In the genomic region with DNA sequence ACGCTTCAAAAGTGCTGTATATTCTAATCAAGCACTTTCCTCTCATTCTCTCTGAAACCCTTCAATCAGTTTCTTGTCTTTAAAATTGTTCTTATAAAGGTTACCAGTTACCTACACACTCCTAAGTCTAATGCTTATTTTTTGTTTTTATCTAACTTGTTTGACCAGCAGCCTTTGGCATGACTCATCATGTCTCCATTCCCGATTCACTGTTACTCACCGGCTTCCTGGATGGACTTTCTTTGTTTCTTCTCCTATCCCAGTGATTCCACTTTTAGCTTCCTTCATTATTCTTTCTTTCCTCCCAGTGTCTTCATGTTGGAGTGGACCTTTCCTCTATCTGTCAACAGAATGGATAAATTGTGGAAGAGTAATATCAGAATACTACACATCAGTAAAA, we compare ENCODE assay signal across 14 cellular contexts.
A peak's percentile ranks its signal among the peaks of the same experiment; 100 is the strongest.
DNase-seq lines count a peak whose midpoint lies in the region; ATAC-seq, FAIRE-seq and TF ChIP-seq lines count a peak whose summit lies in the region.
"Had no signal": no experiment of that assay in that cellular context is flagged by ENCODE, and none has a peak within 500 bp of the region (broad histone marks: within the 10 kb centered on the region; RNA-seq: fewer than 3 reads in every experiment).

No MANE protein-coding gene starts in this region.

- no peak overlapping the region for H3K27ac Mint-ChIP-seq in HFFc6
- H3K27ac Mint-ChIP-seq: activated CD4-positive, alpha-beta T cell treated with anti-CD3 and anti-CD28 coated beads, Interleukin-2, amount 10 ng/mL, durations not matched to agents 24 days and 14 days; activated naive CD4-positive, alpha-beta T cell treated with anti-CD3 and anti-CD28 coated beads for 36 hours had no signal

- FAIRE-seq in K562 (lab: Jason Lieb, UNC) = no peak

- H3K36me3 Mint-ChIP-seq in HFFc6 (ENCODE audit: low read depth) = no peaks in the 10 kb centered on the region

- H2AFZ ChIP-seq in K562 (ENCODE audit: low read depth, low read length) = no peak overlapping the region

- no peak overlapping the region for H3K4me2 ChIP-seq in K562 (ENCODE audit: insufficient read depth, low read length)
- H3K4me2 ChIP-seq: SK-N-SH had no signal

- H3K9me1 ChIP-seq in K562 (ENCODE audit: control insufficient read depth, insufficient read depth, low read length) = no peaks in the 10 kb centered on the region

- TF ChIP-seq CTCF in HFFc6 (IDR thresholded peaks at IDR 0.05) (no peak), K562 (IDR thresholded peaks at IDR 0.05 in 2 of 3, conservative IDR thresholded peaks at IDR 0.05 in 1 of 3; ENCODE audit: insufficient read depth in 2 of 3, low read depth in 1 of 3, low read length in 3 of 3) (no peak), lower lobe of right lung (IDR thresholded peaks at IDR 0.05) (no peak), left ventricle myocardium inferior (IDR thresholded peaks at IDR 0.05; ENCODE audit: borderline replicate concordance) (no peak)

- H3K27ac ChIP-seq in K562 (ENCODE audit: extremely low read depth, low read depth, low read length) (no peak overlapping the region), lower lobe of right lung (no peak overlapping the region), left ventricle myocardium inferior (replicated peaks) (no peak overlapping the region)
- H3K27ac ChIP-seq: psoas muscle had no signal

- no TSS peak for BruUV-seq in K562 (replicated peaks; lab: Mats Ljungman, UMichigan)

- H3K27me3 ChIP-seq in K562 (ENCODE audit: control insufficient read depth in 2 of 2, insufficient read depth in 2 of 2, low read length in 2 of 2) (no peaks in the 10 kb centered on the region), lower lobe of right lung (ENCODE audit: low read depth) (no peaks in the 10 kb centered on the region), left ventricle myocardium inferior (ENCODE audit: low read depth) (peaks cover 7% of the 10 kb centered on the region)

- H4K20me1 ChIP-seq in K562 (replicated peaks; ENCODE audit: control insufficient read depth, insufficient read depth, low read length) = no peaks in the 10 kb centered on the region

- peaks cover 10% of the 10 kb centered on the region for H3K9me3 Mint-ChIP-seq in HFFc6
- H3K9me3 Mint-ChIP-seq: activated naive CD4-positive, alpha-beta T cell treated with anti-CD3 and anti-CD28 coated beads for 36 hours had no signal

- TF ChIP-seq EP300 in K562 (IDR thresholded peaks at IDR 0.05; ENCODE audit: low read length) = no peak

- peak; percentile 66 for DNase-seq in A172 (ENCODE audit: low spot score)
- DNase-seq in HFFc6 = peak; percentile 24
- DNase-seq in K562 (ENCODE audit: extremely low read depth in 1 of 4, low spot score in 3 of 4) = no peak
- peak; percentile 31 for DNase-seq in iPS-NIHi7 (ENCODE audit: extremely low spot score)
- DNase-seq in NCI-H1436 (lab: John Stamatoyannopoulos, UW) = no peak
- DNase-seq in lower lobe of right lung = no peak
- no peak for DNase-seq in left ventricle myocardium inferior
- no peak for DNase-seq in activated CD4-positive, alpha-beta T cell treated with anti-CD3 and anti-CD28 coated beads for 1 hour
- DNase-seq: activated CD4-positive, alpha-beta T cell treated with anti-CD3 and anti-CD28 coated beads, Interleukin-2, amount 10 ng/mL, durations not matched to agents 24 days and 14 days; activated naive CD4-positive, alpha-beta T cell treated with anti-CD3 and anti-CD28 coated beads for 36 hours; MV-4-11; NCI-H510A treated with DMSO at 0.1 percent for 48 hours; psoas muscle; SK-N-SH had no signal

- H3K4me3 ChIP-seq in K562 (no peak overlapping the region), lower lobe of right lung (no peak overlapping the region), left ventricle myocardium inferior (no peak overlapping the region)
- H3K4me3 ChIP-seq: psoas muscle had no signal

- no peaks in the 10 kb centered on the region for H3K36me3 ChIP-seq in K562 (ENCODE audit: control insufficient read depth, insufficient read depth, low read length)
- no peaks in the 10 kb centered on the region for H3K36me3 ChIP-seq in lower lobe of right lung
- H3K36me3 ChIP-seq in left ventricle myocardium inferior = no peaks in the 10 kb centered on the region

- H3K9me3 ChIP-seq in K562 (replicated peaks; ENCODE audit: control insufficient read depth, insufficient read depth, low read depth, low read length) (no peaks in the 10 kb centered on the region), lower lobe of right lung (no peaks in the 10 kb centered on the region), left ventricle myocardium inferior (replicated peaks) (peaks cover 6% of the 10 kb centered on the region)
- H3K9me3 ChIP-seq: psoas muscle, SK-N-SH had no signal

- WGBS in K562 (ENCODE audit: insufficient coverage, low coverage, missing lambda C conversion rate) = 4% methylated on average over 3 of the region's 3 CpGs

- no peak overlapping the region for H3K9ac ChIP-seq in K562 (ENCODE audit: insufficient read depth in 1 of 2, low read depth in 2 of 2, low read length in 2 of 2)
- H3K9ac ChIP-seq: SK-N-SH had no signal

- POLR2A ChIA-PET in K562 (lab: Yijun Ruan, JAX) = interaction anchor here (0.6 kb wide), 1 partner anchor 405 kb away, joined by 3 read pairs; no protein-coding TSS in a partner anchor

- in situ Hi-C loops in K562 (cut with MboI) = no loop called here

- ATAC-seq in K562 = no peak
- no peak for ATAC-seq in lower lobe of right lung
- ATAC-seq: psoas muscle had no signal

- TF ChIP-seq RAD21 in K562 (CRISPR knock-in tag; conservative IDR thresholded peaks at IDR 0.05 in 1 of 2, IDR thresholded peaks at IDR 0.05 in 1 of 2) = no peak

- no peaks in the 10 kb centered on the region for H3K79me2 ChIP-seq in K562 (ENCODE audit: control insufficient read depth, insufficient read depth, low read length)

- peaks cover 6% of the 10 kb centered on the region; the same call in 1 of the 2 replicates for H3K4me1 Mint-ChIP-seq in HFFc6 (ENCODE audit: low read depth)
- H3K4me1 Mint-ChIP-seq: activated CD4-positive, alpha-beta T cell treated with anti-CD3 and anti-CD28 coated beads, Interleukin-2, amount 10 ng/mL, durations not matched to agents 24 days and 14 days had no signal

- no peak overlapping the region for H3K4me3 Mint-ChIP-seq in HFFc6
- H3K4me3 Mint-ChIP-seq: activated CD4-positive, alpha-beta T cell treated with anti-CD3 and anti-CD28 coated beads, Interleukin-2, amount 10 ng/mL, durations not matched to agents 24 days and 14 days; activated naive CD4-positive, alpha-beta T cell treated with anti-CD3 and anti-CD28 coated beads for 36 hours had no signal

- H3K4me1 ChIP-seq in K562 (replicated peaks in 1 of 2; ENCODE audit: control insufficient read depth in 2 of 2, insufficient read depth in 2 of 2, low read length in 2 of 2) (no peaks in the 10 kb centered on the region), lower lobe of right lung (no peaks in the 10 kb centered on the region), left ventricle myocardium inferior (no peaks in the 10 kb centered on the region)
- H3K4me1 ChIP-seq: psoas muscle had no signal

- CTCF ChIA-PET in K562 (lab: Yijun Ruan, JAX; ENCODE audit: low intra/inter-chr PET ratio) = no interaction called here

- intact Hi-C loops in K562 (cut with micrococcal nuclease) = no loop called here
- intact Hi-C loops in lower lobe of right lung (cut with DNase I) = no loop called here
- intact Hi-C loops in left ventricle myocardium inferior (cut with micrococcal nuclease) = no loop called here

- no peak for TF ChIP-seq POLR2A in K562 (conservative IDR thresholded peaks at IDR 0.05)

- H3K27me3 Mint-ChIP-seq in HFFc6 (ENCODE audit: insufficient read depth) = no peaks in the 10 kb centered on the region

TF ChIP-seq in K562, 482 proteins besides CTCF, POLR2A, EP300 and RAD21 (continues in another document):
- no peak for TF ChIP-seq CHD2 (IDR thresholded peaks at IDR 0.05; ENCODE audit: low read depth, low read length)
- TF ChIP-seq PHF20 (IDR thresholded peaks at IDR 0.05; ENCODE audit: partially characterized antibody) = no peak
- TF ChIP-seq, protein P1, sequence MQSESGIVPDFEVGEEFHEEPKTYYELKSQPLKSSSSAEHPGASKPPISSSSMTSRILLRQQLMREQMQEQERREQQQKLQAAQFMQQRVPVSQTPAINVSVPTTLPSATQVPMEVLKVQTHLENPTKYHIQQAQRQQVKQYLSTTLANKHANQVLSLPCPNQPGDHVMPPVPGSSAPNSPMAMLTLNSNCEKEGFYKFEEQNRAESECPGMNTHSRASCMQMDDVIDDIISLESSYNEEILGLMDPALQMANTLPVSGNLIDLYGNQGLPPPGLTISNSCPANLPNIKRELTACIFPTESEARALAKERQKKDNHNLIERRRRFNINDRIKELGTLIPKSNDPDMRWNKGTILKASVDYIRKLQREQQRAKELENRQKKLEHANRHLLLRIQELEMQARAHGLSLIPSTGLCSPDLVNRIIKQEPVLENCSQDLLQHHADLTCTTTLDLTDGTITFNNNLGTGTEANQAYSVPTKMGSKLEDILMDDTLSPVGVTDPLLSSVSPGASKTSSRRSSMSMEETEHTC (IDR thresholded peaks at IDR 0.05) = no peak
- TF ChIP-seq KAT2B (IDR thresholded peaks at IDR 0.05; ENCODE audit: low read depth, low read length) = no peak
- TF ChIP-seq, protein P2, sequence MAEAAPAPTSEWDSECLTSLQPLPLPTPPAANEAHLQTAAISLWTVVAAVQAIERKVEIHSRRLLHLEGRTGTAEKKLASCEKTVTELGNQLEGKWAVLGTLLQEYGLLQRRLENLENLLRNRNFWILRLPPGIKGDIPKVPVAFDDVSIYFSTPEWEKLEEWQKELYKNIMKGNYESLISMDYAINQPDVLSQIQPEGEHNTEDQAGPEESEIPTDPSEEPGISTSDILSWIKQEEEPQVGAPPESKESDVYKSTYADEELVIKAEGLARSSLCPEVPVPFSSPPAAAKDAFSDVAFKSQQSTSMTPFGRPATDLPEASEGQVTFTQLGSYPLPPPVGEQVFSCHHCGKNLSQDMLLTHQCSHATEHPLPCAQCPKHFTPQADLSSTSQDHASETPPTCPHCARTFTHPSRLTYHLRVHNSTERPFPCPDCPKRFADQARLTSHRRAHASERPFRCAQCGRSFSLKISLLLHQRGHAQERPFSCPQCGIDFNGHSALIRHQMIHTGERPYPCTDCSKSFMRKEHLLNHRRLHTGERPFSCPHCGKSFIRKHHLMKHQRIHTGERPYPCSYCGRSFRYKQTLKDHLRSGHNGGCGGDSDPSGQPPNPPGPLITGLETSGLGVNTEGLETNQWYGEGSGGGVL (CRISPR knock-in tag; IDR thresholded peaks at IDR 0.05) = no peak
- no peak for TF ChIP-seq LEF1 (IDR thresholded peaks at IDR 0.05)
- TF ChIP-seq SIN3A (IDR thresholded peaks at IDR 0.05; ENCODE audit: borderline replicate concordance in 2 of 2, control insufficient read depth in 1 of 2, low read depth in 2 of 2, low read length in 2 of 2) = no peak
- TF ChIP-seq YY1 (IDR thresholded peaks at IDR 0.05; ENCODE audit: borderline replicate concordance in 1 of 3, control insufficient read depth in 1 of 3, extremely low read depth in 1 of 3, insufficient read depth in 3 of 3, insufficient read length in 1 of 3, insufficient replicate concordance in 2 of 3, low read depth in 1 of 3, low read length in 2 of 3) = no peak
- TF ChIP-seq JUND (IDR thresholded peaks at IDR 0.05; ENCODE audit: borderline replicate concordance, low read depth, low read length) = no peak
- peak; percentile 62; the same call in 1 of the 3 replicates for TF ChIP-seq JUND (tag; IDR thresholded peaks at IDR 0.05; ENCODE audit: borderline replicate concordance, low read depth, low read length)
- no peak for TF ChIP-seq HNRNPL (IDR thresholded peaks at IDR 0.05; ENCODE audit: low read depth, low read length)

Comparison
In these comparisons a context has a peak if more than half of its experiments do, and no peak if none do; other contexts are left out.
1. DNase-seq: peak in A172 (single experiment), HFFc6 (single experiment) and iPS-NIHi7 (single experiment); none in K562 (0 of 4), NCI-H1436 (single experiment), lower lobe of right lung (single experiment), left ventricle myocardium inferior (single experiment) and activated CD4-positive, alpha-beta T cell treated with anti-CD3 and anti-CD28 coated beads for 1 hour (single experiment).